Comparison of ENCODE assay signal across 8 cellular contexts in genomic region chr2:176157499-176158305, GRCh38. TPM values are rescaled to one million over a fixed set of nuclear protein-coding genes. Genes with fewer than 3 reads are reported as not detected.
DNase-seq lines count a peak whose midpoint lies in the region; ATAC-seq and TF ChIP-seq lines count a peak whose summit lies in the region.

No MANE protein-coding gene starts in this region.

- H3K4me1 ChIP-seq in H9 (ENCODE audit: insufficient read depth, low read length) (no peaks in the 10 kb centered on the region; the same call in 1 of the 2 replicates), mucosa of rectum (ENCODE audit: control insufficient read depth in 2 of 2, insufficient read depth in 2 of 2, low read length in 2 of 2) (peaks cover 0 to 3% of the 10 kb centered on the region in 2 donors), lower lobe of right lung (peaks cover 26% of the 10 kb centered on the region)

- H3K4me3 ChIP-seq in WERI-Rb-1 (ENCODE audit: low read depth, low read length) (peak overlapping the region; percentile 31), mucosa of rectum (ENCODE audit: low read length in 2 of 2) (peak overlapping the region; percentile 60 to 67), lower lobe of right lung (no peak overlapping the region)

- peaks cover 100% of the 10 kb centered on the region for H3K27me3 Mint-ChIP-seq in H9 (ENCODE audit: low read depth)

- H3K27me3 ChIP-seq in H9 (ENCODE audit: insufficient read depth, low read length) (peaks cover 100% of the 10 kb centered on the region), WERI-Rb-1 (ENCODE audit: insufficient read depth, low read depth, severe bottlenecking) (peaks cover 94% of the 10 kb centered on the region), mucosa of rectum (ENCODE audit: control insufficient read depth in 2 of 2, insufficient read depth in 2 of 2, low read length in 2 of 2) (peaks cover 0 to 17% of the 10 kb centered on the region in 2 donors), lower lobe of right lung (ENCODE audit: low read depth) (peaks cover 100% of the 10 kb centered on the region)

- H4K91ac ChIP-seq in H9 (ENCODE audit: insufficient read length, low read depth, low read length): no peak overlapping the region

- H3K4me2 ChIP-seq in H9 (ENCODE audit: insufficient read depth, insufficient read length, low read length): no peak overlapping the region

- H3K18ac ChIP-seq in H9 (ENCODE audit: insufficient read length, low read depth, low read length): no peak overlapping the region

- WGBS in H9 (ENCODE audit: extremely low coverage, insufficient read length, low lambda C conversion rate): no CpG with 5 or more reads among the region's 50 CpGs

- no peak overlapping the region for H2BK12ac ChIP-seq in H9 (ENCODE audit: insufficient read length, low read depth, low read length)

- no peak overlapping the region for H2AFZ ChIP-seq in H9 (ENCODE audit: low read length)

- H2BK20ac ChIP-seq in H9 (ENCODE audit: low read depth, low read length, poor library complexity, severe bottlenecking): no peak overlapping the region

- H3K56ac ChIP-seq in H9 (ENCODE audit: insufficient read length, low read depth, low read length): no peak overlapping the region

- H3K9ac ChIP-seq in H9 (ENCODE audit: extremely low read depth, insufficient read length, low read length) (no peak overlapping the region), mucosa of rectum (ENCODE audit: low read depth in 1 of 2, low read length in 2 of 2) (peak overlapping the region in 1 of 2 donors; percentile 51)

- H3K9me3 ChIP-seq in H9 (ENCODE audit: control insufficient read depth, low read depth, low read length) (no peaks in the 10 kb centered on the region), WERI-Rb-1 (ENCODE audit: severe bottlenecking) (peaks cover 19% of the 10 kb centered on the region), mucosa of rectum (ENCODE audit: control insufficient read depth in 2 of 2, low read length in 2 of 2) (no peaks in the 10 kb centered on the region), lower lobe of right lung (no peaks in the 10 kb centered on the region)

- H3K23ac ChIP-seq in H9 (ENCODE audit: insufficient read length, low read depth, low read length): no peak overlapping the region

- H3K36me3 Mint-ChIP-seq in H9 (ENCODE audit: insufficient read depth in 1 of 3, low read depth in 3 of 3): no peaks in the 10 kb centered on the region; a peak in 1 of 7 replicates

- no peaks in the 10 kb centered on the region for H3K36me3 ChIP-seq in WERI-Rb-1
- H3K36me3 ChIP-seq in mucosa of rectum (ENCODE audit: control insufficient read depth in 2 of 2, insufficient read depth in 2 of 2, low read length in 2 of 2): peaks cover 0 to 2% of the 10 kb centered on the region in 2 donors
- H3K36me3 ChIP-seq in lower lobe of right lung: no peaks in the 10 kb centered on the region

- peaks cover 6 to 23% of the 10 kb centered on the region in 2 experiments; a peak in 3 of 4 replicates for H3K4me1 Mint-ChIP-seq in H9

- no peak overlapping the region for H4K5ac ChIP-seq in H9 (ENCODE audit: insufficient read length, low read depth, low read length)

- no peak overlapping the region for H2AK5ac ChIP-seq in H9 (ENCODE audit: insufficient read length, low read length)

- no peak overlapping the region for H3K14ac ChIP-seq in H9 (ENCODE audit: insufficient read depth, low read length)

- peak; percentile 63 for DNase-seq in AG08395 (ENCODE audit: low spot score)
- DNase-seq in H9: peak; percentile 62
- no peak for DNase-seq in WERI-Rb-1
- no peak for DNase-seq in GM20000 (ENCODE audit: low spot score)
- no peak for DNase-seq in central memory CD4-positive, alpha-beta T cell
- DNase-seq in putamen (ENCODE audit: low spot score): no peak
- no peak for DNase-seq in lower lobe of right lung

- no peak overlapping the region for H3T11ph ChIP-seq in H9 (ENCODE audit: low read length)

- H3K23me2 ChIP-seq in H9 (ENCODE audit: insufficient read length, low read depth, low read length, poor library complexity, severe bottlenecking): no peaks in the 10 kb centered on the region

- H3K27ac ChIP-seq in H9 (ENCODE audit: insufficient read length, low read depth, low read length): no peak overlapping the region
- no peak overlapping the region for H3K27ac ChIP-seq in WERI-Rb-1
- peak overlapping the region; percentile 9 to 13 for H3K27ac ChIP-seq in mucosa of rectum (ENCODE audit: low read depth in 2 of 2, low read length in 2 of 2)
- no peak overlapping the region for H3K27ac ChIP-seq in lower lobe of right lung

- H3K79me1 ChIP-seq in H9 (ENCODE audit: insufficient read depth, low read depth, low read length, poor library complexity, severe bottlenecking): no peaks in the 10 kb centered on the region

- intact Hi-C loops in lower lobe of right lung (cut with DNase I): no loop called here

- peaks cover 2% of the 10 kb centered on the region for H4K20me1 ChIP-seq in H9 (ENCODE audit: control insufficient read depth, insufficient read depth, insufficient read length)

- H2BK120ac ChIP-seq in H9 (ENCODE audit: low read depth, low read length, poor library complexity, severe bottlenecking): no peak overlapping the region

- H3K9me3 Mint-ChIP-seq in H9: peaks cover 0 to 5% of the 10 kb centered on the region in 2 experiments; a peak in 3 of 5 replicates

- no peak overlapping the region for H4K8ac ChIP-seq in H9 (replicated peaks; ENCODE audit: insufficient read length, low read depth, low read length)

- H3K79me2 ChIP-seq in H9 (ENCODE audit: insufficient read depth, low read length): no peaks in the 10 kb centered on the region

- H2BK5ac ChIP-seq in H9 (ENCODE audit: insufficient read length, low read length): no peak overlapping the region

- H2BK15ac ChIP-seq in H9 (ENCODE audit: low read depth, low read length): no peak overlapping the region

- TF ChIP-seq CTCF in H9 (conservative IDR thresholded peaks at IDR 0.05) (no peak), WERI-Rb-1 (IDR thresholded peaks at IDR 0.05; ENCODE audit: low read depth, low read length) (no peak), GM20000 (IDR thresholded peaks at IDR 0.05; ENCODE audit: extremely low read depth, missing control alignments) (no peak), lower lobe of right lung (IDR thresholded peaks at IDR 0.05) (no peak)

- no peak overlapping the region for H3K27ac Mint-ChIP-seq in H9

- H3K4ac ChIP-seq in H9 (ENCODE audit: low read depth, low read length): no peak overlapping the region

- ATAC-seq in lower lobe of right lung: no peak

- H3K4me3 Mint-ChIP-seq in H9: peak overlapping the region in 1 of 2 experiments; percentile 8; a peak in 2 of 5 replicates

RNA-seq across cellular contexts. Expression of gene HOXD3, which starts 0.6 kb away (rescaled TPM):
- not detected in 2 replicates for total RNA-seq in H9 (2021)
- 0.47 TPM for total RNA-seq in lower lobe of right lung

RNA-seq across cellular contexts. Expression of gene HOXD4, which starts 6.4 kb away (rescaled TPM):
- total RNA-seq in H9 (2021): not detected in 2 replicates
- 0.97 TPM for total RNA-seq in lower lobe of right lung

RNA-seq across cellular contexts. Expression of gene HOXD8, which starts 28.2 kb away (rescaled TPM):
- total RNA-seq in H9 (2021): not detected in 2 replicates
- 2.3 TPM for total RNA-seq in lower lobe of right lung

RNA-seq across cellular contexts. Expression of gene HOXD1, which starts 30.8 kb away (rescaled TPM):
- total RNA-seq in H9 (2021): not detected in 2 replicates
- total RNA-seq in lower lobe of right lung: 3.4 TPM

RNA-seq across cellular contexts. Expression of gene HOXD9, which starts 35.2 kb away (rescaled TPM):
- total RNA-seq in H9 (2021) (not detected in 2 replicates), lower lobe of right lung (0.86 TPM)

Comparison
In these comparisons a context has a peak if more than half of its experiments do, and no peak if none do; other contexts are left out.
1. DNase-seq: peak in AG08395 (single experiment) and H9 (single experiment); none in WERI-Rb-1 (single experiment), GM20000 (single experiment), central memory CD4-positive, alpha-beta T cell (single experiment), putamen (single experiment) and lower lobe of right lung (single experiment).
2. H3K27ac ChIP-seq: peak in mucosa of rectum (2 of 2); none in H9 (single experiment), WERI-Rb-1 (single experiment) and lower lobe of right lung (single experiment).